Comparison of ENCODE assay signal across 18 cellular contexts in genomic region chr6:117232191-117232590, GRCh38. TPM values are rescaled to one million over a fixed set of nuclear protein-coding genes. Genes with fewer than 3 reads are reported as not detected.
"Had no signal": no experiment of that assay in that cellular context is flagged by ENCODE, and none has a peak within 500 bp of the region (broad histone marks: within the 10 kb centered on the region; RNA-seq: fewer than 3 reads in every experiment).

No MANE protein-coding gene starts in this region.

- H3K4me3 ChIP-seq: adrenal gland, esophagus squamous epithelium, heart left ventricle, left ventricle myocardium inferior, neural progenitor cell, pancreas, stomach had no signal

- H3K4me1 ChIP-seq: adrenal gland, esophagus squamous epithelium, heart left ventricle, left ventricle myocardium inferior, neural progenitor cell, pancreas, stomach had no signal

- H3K36me3 ChIP-seq: adrenal gland, esophagus squamous epithelium, heart left ventricle, left ventricle myocardium inferior, neural progenitor cell, pancreas, stomach had no signal

- H3K27ac ChIP-seq: adrenal gland, esophagus squamous epithelium, heart left ventricle, left ventricle myocardium inferior, neural progenitor cell, pancreas, stomach had no signal

- H3K9me3 ChIP-seq: adrenal gland, esophagus squamous epithelium, left ventricle myocardium inferior, pancreas had no signal

- H3K27ac Mint-ChIP-seq: neural progenitor cell; T-helper 2 cell treated with Interferon-gamma antibody and Interleukin-4, amounts not matched to agents 5 μg/mL and 100 μg/mL, for 36 hours had no signal

- H3K36me3 Mint-ChIP-seq: neural progenitor cell had no signal

- H3K9ac ChIP-seq: neural progenitor cell had no signal

- H3K4me1 Mint-ChIP-seq: neural progenitor cell had no signal

- H3K4me3 Mint-ChIP-seq: neural progenitor cell; T-helper 2 cell treated with Interferon-gamma antibody and Interleukin-4, amounts not matched to agents 5 μg/mL and 100 μg/mL, for 36 hours had no signal

- H3K4me2 ChIP-seq: neural progenitor cell had no signal

- ATAC-seq: heart left ventricle, pancreas had no signal

- H3K27me3 ChIP-seq: adrenal gland, esophagus squamous epithelium, heart left ventricle, neural progenitor cell, pancreas, stomach had no signal

- H2AFZ ChIP-seq: neural progenitor cell had no signal

- DNase-seq: activated CD4-positive, alpha-beta T cell treated with anti-CD3 and anti-CD28 coated beads, Interleukin-2, amount 50 U/mL, for 48 hours; activated CD4-positive, CD25-positive, alpha-beta regulatory T cell treated with anti-CD3 and anti-CD28 coated beads, Interleukin-2, amount 50 U/mL, for 72 hours; activated naive CD4-positive, alpha-beta T cell; activated T-cell treated with anti-CD3 and anti-CD28 coated beads, Interleukin-2, amount 50 U/mL, for 48 hours; adrenal gland; esophagus squamous epithelium; foreskin melanocyte; heart left ventricle; left ventricle myocardium inferior; mesenchymal stem cell; pancreas; retina; small intestine; stomach had no signal

- H3K9me3 Mint-ChIP-seq: neural progenitor cell had no signal

RNA-seq across cellular contexts. Expression of gene VGLL2, which starts 33.2 kb away (rescaled TPM):
- total RNA-seq: adrenal gland, bronchial epithelial cell, chondrocyte, esophagus squamous epithelium, pancreas had no signal
